In the genomic region with DNA sequence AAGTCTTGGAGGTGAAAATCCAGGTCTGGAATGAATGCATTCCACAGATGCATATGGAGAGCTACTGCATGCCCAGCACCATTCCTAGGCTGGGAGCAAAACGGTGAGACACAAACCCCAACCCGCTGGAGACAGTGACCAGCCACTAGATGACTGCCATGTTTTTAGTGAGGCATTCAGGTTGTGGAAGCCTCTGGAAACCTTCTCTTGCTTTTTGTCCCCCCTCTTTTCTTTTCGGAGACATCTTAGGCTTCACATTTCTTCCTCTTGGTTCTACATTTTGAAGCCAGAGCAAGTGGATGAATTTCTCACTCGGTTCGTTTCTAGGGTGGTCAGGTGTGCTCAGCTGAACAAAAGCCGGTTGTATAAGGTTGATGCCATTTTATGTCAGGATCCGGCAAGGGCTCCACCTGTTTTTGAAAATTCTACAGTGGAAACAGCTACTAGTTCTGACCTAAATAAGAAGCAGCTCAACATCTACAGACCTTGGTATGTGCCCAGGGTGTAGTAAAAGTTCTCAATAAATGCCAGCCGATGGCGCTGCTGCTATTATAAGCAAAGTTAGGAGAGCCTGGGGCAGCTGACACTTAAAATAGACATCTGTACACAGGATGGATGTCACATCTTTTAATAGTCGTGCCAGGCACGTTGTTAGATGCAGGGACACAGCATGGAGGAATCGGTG, we compare ENCODE assay signal across 8 cellular contexts. TPM values are rescaled to one million over a fixed set of nuclear protein-coding genes. Genes with fewer than 3 reads are reported as not detected.
DNase-seq lines count a peak whose midpoint lies in the region; TF ChIP-seq lines count a peak whose summit lies in the region.

No MANE protein-coding gene starts in this region.

- H3K36me3 ChIP-seq in WERI-Rb-1 = peaks cover 7% of the 10 kb centered on the region

- H3K4me3 ChIP-seq in WERI-Rb-1 (ENCODE audit: low read depth, low read length) (peak overlapping the region; percentile 56), fibroblast of the aortic adventitia (ENCODE audit: low read depth, low read length) (peak overlapping the region; percentile 66)

- TF ChIP-seq CTCF in WERI-Rb-1 (IDR thresholded peaks at IDR 0.05; ENCODE audit: low read depth, low read length) (peak; percentile 13; the same call in 1 of the 2 replicates), fibroblast of the aortic adventitia (IDR thresholded peaks at IDR 0.05; ENCODE audit: insufficient read depth, low read length) (no peak)

- no peaks in the 10 kb centered on the region for H3K27me3 ChIP-seq in WERI-Rb-1 (ENCODE audit: insufficient read depth, low read depth, severe bottlenecking)

- DNase-seq in NCI-H510A treated with DMSO at 0.1 percent for 48 hours (lab: John Stamatoyannopoulos, UW) (peak; percentile 48), NCI-H510A (lab: John Stamatoyannopoulos, UW) (no peak), NCI-H1092 (lab: John Stamatoyannopoulos, UW) (peak; percentile 19), WERI-Rb-1 (peak; percentile 48), fibroblast of the aortic adventitia (ENCODE audit: low read depth) (no peak), occipital lobe (lab: John Stamatoyannopoulos, UW) (peak; percentile 9), KG1 (lab: John Stamatoyannopoulos, UW) (no peak), HCEC 1CT (no peak)

- peak overlapping the region; percentile 76 for H3K27ac ChIP-seq in WERI-Rb-1

- no peaks in the 10 kb centered on the region for H3K9me3 ChIP-seq in WERI-Rb-1 (ENCODE audit: severe bottlenecking)

RNA-seq across cellular contexts. Expression of gene ZNF839, which starts 1.8 kb away (rescaled TPM):
- total RNA-seq in fibroblast of the aortic adventitia (ENCODE audit: low replicate concordance) (2.8 and 7.5 TPM in 2 replicates), occipital lobe (12.6 TPM)

RNA-seq across cellular contexts. Expression of gene MOK, which starts 12.7 kb away (rescaled TPM):
- total RNA-seq in fibroblast of the aortic adventitia (ENCODE audit: low replicate concordance) = 21.2 and 40.6 TPM in 2 replicates
- 28.1 TPM for total RNA-seq in occipital lobe

RNA-seq across cellular contexts. Expression of gene CINP, which starts 45.0 kb away (rescaled TPM):
- total RNA-seq in fibroblast of the aortic adventitia (ENCODE audit: low replicate concordance) (41.9 and 70.3 TPM in 2 replicates), occipital lobe (23.1 TPM)

RNA-seq across cellular contexts. Expression of gene TECPR2, which starts 45.0 kb away (rescaled TPM):
- total RNA-seq in fibroblast of the aortic adventitia (ENCODE audit: low replicate concordance) (8.8 and 16.1 TPM in 2 replicates), occipital lobe (15.9 TPM)

Comparison
In these comparisons a context has a peak if more than half of its experiments do, and no peak if none do; other contexts are left out.
1. DNase-seq: peak in NCI-H510A treated with DMSO at 0.1 percent for 48 hours (single experiment), NCI-H1092 (single experiment), WERI-Rb-1 (single experiment) and occipital lobe (single experiment); none in NCI-H510A (single experiment), fibroblast of the aortic adventitia (single experiment), KG1 (single experiment) and HCEC 1CT (single experiment).